ENCODE assay signal across 1 cellular context in genomic region chr7:45881759-45882464, GRCh38.
TF ChIP-seq lines count a peak whose summit lies in the region.

No MANE protein-coding gene starts in this region.

TF ChIP-seq in HepG2, 621 proteins besides CTCF, POLR2A, EP300 and RAD21 (continued from another document and continues in another):
- TF ChIP-seq, protein P1, sequence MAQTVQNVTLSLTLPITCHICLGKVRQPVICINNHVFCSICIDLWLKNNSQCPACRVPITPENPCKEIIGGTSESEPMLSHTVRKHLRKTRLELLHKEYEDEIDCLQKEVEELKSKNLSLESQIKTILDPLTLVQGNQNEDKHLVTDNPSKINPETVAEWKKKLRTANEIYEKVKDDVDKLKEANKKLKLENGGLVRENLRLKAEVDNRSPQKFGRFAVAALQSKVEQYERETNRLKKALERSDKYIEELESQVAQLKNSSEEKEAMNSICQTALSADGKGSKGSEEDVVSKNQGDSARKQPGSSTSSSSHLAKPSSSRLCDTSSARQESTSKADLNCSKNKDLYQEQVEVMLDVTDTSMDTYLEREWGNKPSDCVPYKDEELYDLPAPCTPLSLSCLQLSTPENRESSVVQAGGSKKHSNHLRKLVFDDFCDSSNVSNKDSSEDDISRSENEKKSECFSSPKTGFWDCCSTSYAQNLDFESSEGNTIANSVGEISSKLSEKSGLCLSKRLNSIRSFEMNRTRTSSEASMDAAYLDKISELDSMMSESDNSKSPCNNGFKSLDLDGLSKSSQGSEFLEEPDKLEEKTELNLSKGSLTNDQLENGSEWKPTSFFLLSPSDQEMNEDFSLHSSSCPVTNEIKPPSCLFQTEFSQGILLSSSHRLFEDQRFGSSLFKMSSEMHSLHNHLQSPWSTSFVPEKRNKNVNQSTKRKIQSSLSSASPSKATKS (CRISPR knock-in tag; IDR thresholded peaks at IDR 0.05) = peak; percentile 97; the same call in 1 of the 2 replicates
- TF ChIP-seq, protein P2, sequence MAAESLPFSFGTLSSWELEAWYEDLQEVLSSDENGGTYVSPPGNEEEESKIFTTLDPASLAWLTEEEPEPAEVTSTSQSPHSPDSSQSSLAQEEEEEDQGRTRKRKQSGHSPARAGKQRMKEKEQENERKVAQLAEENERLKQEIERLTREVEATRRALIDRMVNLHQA (CRISPR knock-in tag; IDR thresholded peaks at IDR 0.05) = peak; percentile 98
- TF ChIP-seq MTERF4 (CRISPR knock-in tag; IDR thresholded peaks at IDR 0.05) (no peak; the same call in 1 of the 2 replicates), GRHL1 (CRISPR knock-in tag; conservative IDR thresholded peaks at IDR 0.05) (no peak), ARNT (IDR thresholded peaks at IDR 0.05) (no peak), SALL1 (CRISPR knock-in tag; IDR thresholded peaks at IDR 0.05) (peak; percentile 96; the same call in 1 of the 2 replicates), XRCC5 (optimal IDR thresholded peaks at IDR 0.05; ENCODE audit: low read length) (no peak), YEATS2 (CRISPR knock-in tag; IDR thresholded peaks at IDR 0.05; ENCODE audit: borderline replicate concordance) (peak; percentile 76; the same call in 1 of the 2 replicates), KDM5B (CRISPR knock-in tag; IDR thresholded peaks at IDR 0.05; ENCODE audit: borderline replicate concordance) (peak; percentile 77; the same call in 1 of the 2 replicates), ZNF761 (CRISPR knock-in tag; conservative IDR thresholded peaks at IDR 0.05) (peak; percentile 89), ZNF747 (CRISPR knock-in tag; IDR thresholded peaks at IDR 0.05; ENCODE audit: borderline replicate concordance) (no peak), GABPA (IDR thresholded peaks at IDR 0.05; ENCODE audit: low read depth, low read length) (no peak), GABPA (CRISPR knock-in tag; IDR thresholded peaks at IDR 0.05; ENCODE audit: low read depth) (no peak), PLSCR1 (CRISPR knock-in tag; IDR thresholded peaks at IDR 0.05; ENCODE audit: borderline replicate concordance) (no peak), ZNF343 (CRISPR knock-in tag; IDR thresholded peaks at IDR 0.05) (peak; percentile 86), ZNF414 (CRISPR knock-in tag; IDR thresholded peaks at IDR 0.05) (peak; percentile 95), GTF2F1 (IDR thresholded peaks at IDR 0.05; ENCODE audit: low read length) (no peak), SOX6 (IDR thresholded peaks at IDR 0.05) (no peak), SOX6 (CRISPR knock-in tag; IDR thresholded peaks at IDR 0.05) (peak; percentile 100), ZNF557 (CRISPR knock-in tag; IDR thresholded peaks at IDR 0.05) (no peak), BORCS8-MEF2B (CRISPR knock-in tag; IDR thresholded peaks at IDR 0.05) (peak; percentile 64; the same call in 1 of the 2 replicates), HMGA1 (CRISPR knock-in tag; conservative IDR thresholded peaks at IDR 0.05) (no peak), FUBP1 (CRISPR knock-in tag; IDR thresholded peaks at IDR 0.05; ENCODE audit: borderline replicate concordance) (peak; percentile 93; the same call in 1 of the 2 replicates), ZNF337 (CRISPR knock-in tag; IDR thresholded peaks at IDR 0.05; ENCODE audit: borderline replicate concordance, low read depth) (no peak), ELF1 (CRISPR knock-in tag; IDR thresholded peaks at IDR 0.05) (peak; percentile 78), REL (CRISPR knock-in tag; conservative IDR thresholded peaks at IDR 0.05) (0 out of 2 replicates have a peak, but pooled peaks have one; percentile 81), ZNF687 (CRISPR knock-in tag; IDR thresholded peaks at IDR 0.05) (peak; percentile 92), ZMYM3 (CRISPR knock-in tag; IDR thresholded peaks at IDR 0.05) (peak; percentile 97), MYNN (CRISPR knock-in tag; IDR thresholded peaks at IDR 0.05; ENCODE audit: low read depth) (peak; percentile 58; the same call in 1 of the 2 replicates), ZNF382 (CRISPR knock-in tag; IDR thresholded peaks at IDR 0.05; ENCODE audit: borderline replicate concordance) (no peak), AHDC1 (CRISPR knock-in tag; IDR thresholded peaks at IDR 0.05; ENCODE audit: borderline replicate concordance) (peak; percentile 94), SATB2 (CRISPR knock-in tag; IDR thresholded peaks at IDR 0.05) (no peak), PHF21A (CRISPR knock-in tag; IDR thresholded peaks at IDR 0.05) (peak; percentile 99)
- TF ChIP-seq, protein P3, sequence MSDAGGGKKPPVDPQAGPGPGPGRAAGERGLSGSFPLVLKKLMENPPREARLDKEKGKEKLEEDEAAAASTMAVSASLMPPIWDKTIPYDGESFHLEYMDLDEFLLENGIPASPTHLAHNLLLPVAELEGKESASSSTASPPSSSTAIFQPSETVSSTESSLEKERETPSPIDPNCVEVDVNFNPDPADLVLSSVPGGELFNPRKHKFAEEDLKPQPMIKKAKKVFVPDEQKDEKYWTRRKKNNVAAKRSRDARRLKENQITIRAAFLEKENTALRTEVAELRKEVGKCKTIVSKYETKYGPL (CRISPR knock-in tag; IDR thresholded peaks at IDR 0.05) = no peak
